Comparison of ENCODE assay signal across 17 cellular contexts in the genomic region with DNA sequence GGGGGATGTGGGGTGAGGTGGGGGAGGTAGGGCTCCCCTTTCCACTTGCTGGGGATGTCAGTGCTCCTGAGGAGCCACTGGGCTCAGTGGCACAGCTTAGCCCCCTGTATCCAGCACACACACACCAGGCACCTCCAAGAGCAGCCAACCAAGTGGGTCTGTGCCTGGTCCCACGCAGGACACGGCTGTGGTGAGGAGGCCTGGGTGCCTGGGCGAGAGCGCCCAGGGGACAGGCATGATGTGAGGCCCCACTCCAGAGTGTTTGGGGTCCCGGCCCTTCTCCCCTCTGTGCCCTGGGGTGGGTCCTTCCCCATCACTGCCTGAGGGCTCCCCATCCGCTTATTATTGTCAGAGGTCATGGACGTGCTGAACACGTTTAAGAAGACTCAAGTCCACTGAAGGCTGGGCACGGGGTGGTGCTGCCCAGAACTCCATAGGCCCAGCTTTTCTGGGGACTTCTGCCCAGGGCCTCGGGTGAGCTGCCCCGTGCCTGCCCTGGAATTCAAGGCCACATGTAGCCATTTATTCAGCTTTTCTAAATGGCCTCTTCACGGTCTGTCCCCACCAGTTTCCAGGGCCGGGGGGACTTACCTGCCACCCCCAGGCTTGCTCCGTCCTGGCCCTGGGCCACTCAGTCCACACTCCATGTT.
"Had no signal": no experiment of that assay in that cellular context is flagged by ENCODE, and none has a peak within 500 bp of the region (broad histone marks: within the 10 kb centered on the region; RNA-seq: fewer than 3 reads in every experiment).

No MANE protein-coding gene starts in this region.

- H3K36me3 ChIP-seq: left lung had no signal

- H3K27ac Mint-ChIP-seq: mesothelial cell of epicardium had no signal

- H3K36me3 Mint-ChIP-seq: mesothelial cell of epicardium had no signal

- H3K4me1 ChIP-seq: foreskin keratinocyte had no signal

- H3K4me1 Mint-ChIP-seq: mesothelial cell of epicardium had no signal

- DNase-seq: dermis blood vessel endothelial cell; dorsolateral prefrontal cortex; effector CD4-positive, alpha-beta T cell; effector memory CD4-positive, alpha-beta T cell; foreskin keratinocyte; hippocampal formation; left cardiac atrium; left lung; left ventricle myocardium superior; lower lobe of right lung; mesenchymal stem cell; mucosa of descending colon had no signal

- H3K4me3 Mint-ChIP-seq: mesothelial cell of epicardium had no signal

- H3K27ac ChIP-seq: coronary artery, dorsolateral prefrontal cortex, esophagus muscularis mucosa, foreskin keratinocyte, gastroesophageal sphincter, heart left ventricle, left lung, lower lobe of right lung had no signal

- ATAC-seq: foreskin keratinocyte, gastroesophageal sphincter, heart left ventricle, left cardiac atrium, left lung, left ventricle myocardium superior, mucosa of descending colon had no signal

- H3K4me3 ChIP-seq: coronary artery, dorsolateral prefrontal cortex, esophagus muscularis mucosa, gastroesophageal sphincter, heart left ventricle, left lung, lower lobe of right lung, mucosa of descending colon had no signal

- H3K9me3 Mint-ChIP-seq: mesothelial cell of epicardium had no signal

- H3K9me3 ChIP-seq: esophagus muscularis mucosa, gastroesophageal sphincter, heart left ventricle, left lung, lower lobe of right lung, mucosa of descending colon had no signal

- H3K27me3 ChIP-seq: dorsolateral prefrontal cortex, esophagus muscularis mucosa, foreskin keratinocyte, gastroesophageal sphincter, heart left ventricle, left lung had no signal
